9 cellular contexts compared by ENCODE assay signal in genomic region chr16:2159052-2159838, GRCh38. TPM values are rescaled to one million over a fixed set of nuclear protein-coding genes. Genes with fewer than 3 reads are reported as not detected.
DNase-seq lines count a peak whose midpoint lies in the region; ATAC-seq and TF ChIP-seq lines count a peak whose summit lies in the region.
"Had no signal": no experiment of that assay in that cellular context is flagged by ENCODE, and none has a peak within 500 bp of the region (broad histone marks: within the 10 kb centered on the region; RNA-seq: fewer than 3 reads in every experiment).

No MANE protein-coding gene starts in this region.

- no peak for TF ChIP-seq CTCF in breast epithelium (IDR thresholded peaks at IDR 0.05)
- TF ChIP-seq CTCF in right lobe of liver (IDR thresholded peaks at IDR 0.05), result no peak

- H3K36me3 ChIP-seq in HUES48 (ENCODE audit: control insufficient read depth, insufficient read depth, low read length) (peaks cover 23% of the 10 kb centered on the region), breast epithelium (no peaks in the 10 kb centered on the region), right lobe of liver (no peaks in the 10 kb centered on the region)

- TF ChIP-seq POLR2A in breast epithelium (IDR thresholded peaks at IDR 0.05) (no peak), right lobe of liver (IDR thresholded peaks at IDR 0.05) (no peak)

- H3K9ac ChIP-seq in HUES48 (ENCODE audit: low read depth, low read length), result no peak overlapping the region

- H3K9me3 ChIP-seq in HUES48 (ENCODE audit: control insufficient read depth, insufficient read depth, low read length) (no peaks in the 10 kb centered on the region), breast epithelium (no peaks in the 10 kb centered on the region), right lobe of liver (no peaks in the 10 kb centered on the region)

- H3K4me1 ChIP-seq in HUES48 (ENCODE audit: control insufficient read depth, insufficient read depth, low read length) (peaks cover 16% of the 10 kb centered on the region; the same call in 1 of the 2 replicates), breast epithelium (peaks cover 37 to 53% of the 10 kb centered on the region in 2 donors), right lobe of liver (peaks cover 0 to 63% (median 22%) of the 10 kb centered on the region in 4 donors)

- H3K27me3 ChIP-seq in HUES48 (ENCODE audit: control insufficient read depth, insufficient read depth, low read length), result no peaks in the 10 kb centered on the region
- H3K27me3 ChIP-seq in breast epithelium, result no peaks in the 10 kb centered on the region
- no peaks in the 10 kb centered on the region for H3K27me3 ChIP-seq in right lobe of liver

- H3K4me3 ChIP-seq in HUES48 (ENCODE audit: low read depth, low read length), result no peak overlapping the region
- peak overlapping the region; percentile 21 to 89 (median 38) for H3K4me3 ChIP-seq in breast epithelium
- peak overlapping the region; percentile 5 to 95 (median 81) for H3K4me3 ChIP-seq in right lobe of liver

- no peak for DNase-seq in breast epithelium (ENCODE audit: low spot score in 2 of 2)
- DNase-seq in right lobe of liver, result peak; percentile 78 to 90 (median 89)
- DNase-seq in substantia nigra (lab: John Stamatoyannopoulos, UW), result peak in 35 of 49 donors; percentile 15 to 93 (median 41)
- no peak for DNase-seq in kidney tubule cell (ENCODE audit: low spot score)
- DNase-seq in NCI-H1694 (lab: John Stamatoyannopoulos, UW), result no peak
- DNase-seq in NCI-H69 (lab: John Stamatoyannopoulos, UW), result no peak
- no peak for DNase-seq in SKM-1 treated with dmso at 0.1 percent for 144 hours (lab: John Stamatoyannopoulos, UW; ENCODE audit: unreplicated experiment)

- intact Hi-C loops in breast epithelium (cut with DNase I; ENCODE audit: low total_unique reads), result no loop called here
- intact Hi-C loops in right lobe of liver (cut with DNase I), result no loop called here

- H3K27ac ChIP-seq in HUES48 (ENCODE audit: low read depth, low read length) (peak overlapping the region; percentile 35), breast epithelium (peak overlapping the region; percentile 84 to 97), right lobe of liver (peak overlapping the region; percentile 16 to 95 (median 65)), substantia nigra (ENCODE audit: low read depth, low read length, poor library complexity, severe bottlenecking) (peak overlapping the region; percentile 1)

- WGBS in right lobe of liver (ENCODE audit: insufficient coverage, low coverage, low lambda C conversion rate, missing lambda C conversion rate), result 31% methylated on average over 13 of the region's 28 CpGs

- ATAC-seq in right lobe of liver, result peak; percentile 5 to 28 (median 24)

RNA-seq across cellular contexts. Expression of gene TRAF7, which starts 3.7 kb away (rescaled TPM):
- 10 to 100 TPM; 28.4 to 35.4 (median 32.5) TPM for total RNA-seq in breast epithelium
- 10 to 100 TPM; 40.9 to 56.2 (median 46.2) TPM for total RNA-seq in right lobe of liver

RNA-seq across cellular contexts. Expression of gene RAB26, which starts 10.8 kb away (rescaled TPM):
- total RNA-seq in breast epithelium (1 to 10 TPM in 2 of 3 donors, not detected in 1; 3.5 to 3.9 TPM), right lobe of liver (10 to 100 TPM in 3 of 6 experiments, 1 to 10 TPM in 3; 3.8 to 14.6 (median 8.7) TPM)
- total RNA-seq: mononuclear cell had no signal

RNA-seq across cellular contexts. Expression of gene PKD1, which starts 23.5 kb away (rescaled TPM):
- total RNA-seq in breast epithelium, result 100 to 1,000 TPM in 2 of 3 donors, 10 to 100 TPM in 1; 74.2 to 110 (median 107) TPM
- 10 to 100 TPM; 28.5 to 58.2 (median 42.8) TPM for total RNA-seq in right lobe of liver

RNA-seq across cellular contexts. Expression of gene CASKIN1, which starts 37.2 kb away (rescaled TPM):
- under 1 TPM in 2 of 3 donors, not detected in 1; 0.33 to 0.44 TPM for total RNA-seq in breast epithelium
- total RNA-seq in right lobe of liver, result not detected
- total RNA-seq: mononuclear cell had no signal

RNA-seq across cellular contexts. Expression of gene MLST8, which starts 46.0 kb away (rescaled TPM):
- total RNA-seq in breast epithelium (10 to 100 TPM; 42.7 to 48.1 (median 46.5) TPM), right lobe of liver (10 to 100 TPM; 13.1 to 51.0 (median 17.5) TPM)

Comparison
In these comparisons a context has a peak if more than half of its experiments do, and no peak if none do; other contexts are left out.
1. H3K27ac ChIP-seq: peak in every context shown above with its lines; median percentile 90 in breast epithelium; 65 in right lobe of liver; 35 in HUES48; 1 in substantia nigra.
2. DNase-seq: peak in right lobe of liver (3 of 3) and substantia nigra (35 of 49); none in breast epithelium (0 of 2), kidney tubule cell (single experiment), NCI-H1694 (single experiment), NCI-H69 (single experiment) and SKM-1 treated with dmso at 0.1 percent for 144 hours (single experiment).